Comparison of ENCODE assay signal across 3 cellular contexts in genomic region chr7:44597181-44597580, GRCh38. TPM values are rescaled to one million over a fixed set of nuclear protein-coding genes. Genes with fewer than 3 reads are reported as not detected.
"Had no signal": no experiment of that assay in that cellular context is flagged by ENCODE, and none has a peak within 500 bp of the region (broad histone marks: within the 10 kb centered on the region; RNA-seq: fewer than 3 reads in every experiment).

No MANE protein-coding gene starts in this region.

RNA-seq across cellular contexts. Expression of gene NPC1L1, which starts 56.1 kb away (rescaled TPM):
- total RNA-seq: temporal lobe, thyroid gland, urinary bladder had no signal
